ENCODE assay signal across 12 cellular contexts in genomic region chr10:126398383-126398743, GRCh38.
"Had no signal": no experiment of that assay in that cellular context is flagged by ENCODE, and none has a peak within 500 bp of the region (broad histone marks: within the 10 kb centered on the region; RNA-seq: fewer than 3 reads in every experiment).

No MANE protein-coding gene starts in this region.

- H3K4me1 Mint-ChIP-seq: activated naive CD4-positive, alpha-beta T cell treated with anti-CD3 and anti-CD28 coated beads, Interleukin-2, amount 50 U/mL, for 24 hours had no signal

- H3K4me3 Mint-ChIP-seq: activated naive CD4-positive, alpha-beta T cell treated with anti-CD3 and anti-CD28 coated beads, Interleukin-2, amount 50 U/mL, for 24 hours; nephron had no signal

- FAIRE-seq: islet of Langerhans, pancreas had no signal

- H3K27me3 ChIP-seq: breast epithelium, tibial nerve, vagina had no signal

- H3K27ac Mint-ChIP-seq: activated naive CD4-positive, alpha-beta T cell treated with anti-CD3 and anti-CD28 coated beads, Interleukin-2, amount 50 U/mL, for 24 hours had no signal

- H3K27ac ChIP-seq: esophagus squamous epithelium, pancreas, tibial nerve, vagina had no signal

- H3K9me3 ChIP-seq: breast epithelium, esophagus squamous epithelium, pancreas, vagina had no signal

- DNase-seq: activated CD4-positive, alpha-beta T cell treated with anti-CD3 and anti-CD28 coated beads, Interleukin-2, amount 50 U/mL, for 1 hour; activated CD4-positive, CD25-positive, alpha-beta regulatory T cell; activated T-cell treated with anti-CD3 and anti-CD28 coated beads for 4 hours; esophagus squamous epithelium; foreskin melanocyte; pancreas had no signal

- H3K4me1 ChIP-seq: breast epithelium, esophagus squamous epithelium, pancreas, tibial nerve had no signal

- H3K4me3 ChIP-seq: breast epithelium, esophagus squamous epithelium, pancreas, tibial nerve, vagina had no signal

- H3K36me3 Mint-ChIP-seq: activated naive CD4-positive, alpha-beta T cell treated with anti-CD3 and anti-CD28 coated beads, Interleukin-2, amount 50 U/mL, for 24 hours had no signal

- H3K36me3 ChIP-seq: breast epithelium, esophagus squamous epithelium, pancreas, tibial nerve, vagina had no signal
